ENCODE assay signal across 8 cellular contexts in the genomic region with DNA sequence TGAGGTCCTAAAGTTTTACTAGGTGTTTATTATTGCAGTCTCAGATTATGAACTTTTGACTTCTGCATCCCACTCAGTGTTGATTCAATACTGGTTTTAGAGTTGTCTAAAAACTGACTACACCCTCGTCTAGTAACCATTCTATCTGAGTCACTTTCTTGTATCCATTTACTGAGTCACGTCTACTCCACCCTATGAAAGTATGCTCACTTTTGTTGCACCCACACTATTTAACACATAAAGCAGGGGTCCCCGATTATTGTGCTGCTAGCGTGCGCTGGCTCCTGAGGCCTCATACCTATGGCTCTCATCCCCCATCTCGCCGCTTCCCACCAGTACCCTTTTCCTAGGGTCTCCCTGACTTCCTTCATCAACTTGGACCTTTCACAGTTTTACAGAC. TPM values are rescaled to one million over a fixed set of nuclear protein-coding genes. Genes with fewer than 3 reads are reported as not detected.
DNase-seq lines count a peak whose midpoint lies in the region; ATAC-seq and TF ChIP-seq lines count a peak whose summit lies in the region.

No MANE protein-coding gene starts in this region.

- peaks cover 58% of the 10 kb centered on the region for H3K36me3 Mint-ChIP-seq in activated CD4-positive, alpha-beta T cell treated with anti-CD3 and anti-CD28 coated beads for 36 hours (ENCODE audit: low read depth)

- H3K27me3 Mint-ChIP-seq in activated CD4-positive, alpha-beta T cell treated with anti-CD3 and anti-CD28 coated beads for 36 hours = no peaks in the 10 kb centered on the region

- H3K27me3 ChIP-seq in RWPE2 (ENCODE audit: insufficient read depth, poor library complexity, severe bottlenecking) = no peaks in the 10 kb centered on the region

- no peak overlapping the region for H3K4me3 ChIP-seq in RWPE2 (ENCODE audit: severe bottlenecking)
- H3K4me3 ChIP-seq in skeletal muscle cell (ENCODE audit: low read depth, low read length) = no peak overlapping the region

- POLR2A ChIA-PET in activated CD4-positive, alpha-beta T cell treated with anti-CD3 and anti-CD28 coated beads for 36 hours (lab: Charles Lee) = no interaction called here

- H3K9me3 ChIP-seq in RWPE2 (ENCODE audit: severe bottlenecking) = peaks cover 4% of the 10 kb centered on the region

- peak; percentile 12 for DNase-seq in activated CD4-positive, alpha-beta T cell treated with anti-CD3 and anti-CD28 coated beads for 36 hours
- no peak for DNase-seq in activated CD4-positive, alpha-beta T cell treated with anti-CD3 and anti-CD28 coated beads, Interleukin-2, amount 50 U/mL, for 1 hour
- no peak for DNase-seq in RWPE2 (ENCODE audit: low spot score)
- DNase-seq in dedifferentiated amniotic fluid mesenchymal stem cell (ENCODE audit: extremely low spot score) = peak; percentile 54
- DNase-seq in skeletal muscle cell (ENCODE audit: low read depth) = peak; percentile 25
- DNase-seq in NCI-H2171 treated with DMSO at 0.1 percent for 48 hours (lab: John Stamatoyannopoulos, UW) = no peak
- DNase-seq in central memory CD4-positive, alpha-beta T cell = no peak
- no peak for DNase-seq in DMS79 treated with DMSO at 0.1 percent for 48 hours (lab: John Stamatoyannopoulos, UW)

- peaks cover 17% of the 10 kb centered on the region for H3K9me3 Mint-ChIP-seq in activated CD4-positive, alpha-beta T cell treated with anti-CD3 and anti-CD28 coated beads for 36 hours (ENCODE audit: low read depth)

- H3K4me3 Mint-ChIP-seq in activated CD4-positive, alpha-beta T cell treated with anti-CD3 and anti-CD28 coated beads for 36 hours = peak overlapping the region; percentile 54

- no peaks in the 10 kb centered on the region; the same call in 1 of the 2 replicates for H3K36me3 ChIP-seq in RWPE2 (ENCODE audit: low read depth)

- intact Hi-C loops in activated CD4-positive, alpha-beta T cell treated with anti-CD3 and anti-CD28 coated beads for 36 hours (cut with DNase I, micrococcal nuclease) = loop anchor here (1.0 to 5.0 kb wide), 5 partner anchors 70 to 588 kb away; a partner anchor contains a TSS

- no peak for TF ChIP-seq CTCF in RWPE2 (IDR thresholded peaks at IDR 0.05; ENCODE audit: poor library complexity, severe bottlenecking)

- peak; percentile 91 for ATAC-seq in activated CD4-positive, alpha-beta T cell treated with anti-CD3 and anti-CD28 coated beads for 36 hours
- ATAC-seq in RWPE2 (ENCODE audit: low read depth) = peak; percentile 93

- H3K4me1 Mint-ChIP-seq in activated CD4-positive, alpha-beta T cell treated with anti-CD3 and anti-CD28 coated beads for 36 hours = peaks cover 58% of the 10 kb centered on the region

- H3K27ac ChIP-seq in RWPE2 (ENCODE audit: poor library complexity, severe bottlenecking) = peak overlapping the region; percentile 72

- peaks cover 44% of the 10 kb centered on the region for H3K4me1 ChIP-seq in RWPE2 (ENCODE audit: insufficient read depth, poor library complexity, severe bottlenecking)

- CTCF ChIA-PET in activated CD4-positive, alpha-beta T cell treated with anti-CD3 and anti-CD28 coated beads for 36 hours (lab: Charles Lee) = interaction anchor here (1.4 kb wide), 1 partner anchor 14 kb away, joined by 3 read pairs; no protein-coding TSS in a partner anchor

- H3K27ac Mint-ChIP-seq in activated CD4-positive, alpha-beta T cell treated with anti-CD3 and anti-CD28 coated beads for 36 hours = peak overlapping the region; percentile 65

RNA-seq across cellular contexts. Expression of a gene that starts 2.0 kb away (rescaled TPM):
- total RNA-seq in activated CD4-positive, alpha-beta T cell treated with anti-CD3 and anti-CD28 coated beads for 36 hours = 10 to 100 TPM; 10.2 to 10.7 TPM

RNA-seq across cellular contexts. Expression of a gene that starts 32.4 kb away (rescaled TPM):
- 10 to 100 TPM; 19.6 to 27.8 TPM for total RNA-seq in activated CD4-positive, alpha-beta T cell treated with anti-CD3 and anti-CD28 coated beads for 36 hours

Comparison
In these comparisons a context has a peak if more than half of its experiments do, and no peak if none do; other contexts are left out.
1. DNase-seq: peak in activated CD4-positive, alpha-beta T cell treated with anti-CD3 and anti-CD28 coated beads for 36 hours (single experiment), dedifferentiated amniotic fluid mesenchymal stem cell (single experiment) and skeletal muscle cell (single experiment); none in activated CD4-positive, alpha-beta T cell treated with anti-CD3 and anti-CD28 coated beads, Interleukin-2, amount 50 U/mL, for 1 hour (single experiment), RWPE2 (single experiment), NCI-H2171 treated with DMSO at 0.1 percent for 48 hours (single experiment), central memory CD4-positive, alpha-beta T cell (single experiment) and DMS79 treated with DMSO at 0.1 percent for 48 hours (single experiment).